1 cellular context compared by ENCODE assay signal in the genomic region with DNA sequence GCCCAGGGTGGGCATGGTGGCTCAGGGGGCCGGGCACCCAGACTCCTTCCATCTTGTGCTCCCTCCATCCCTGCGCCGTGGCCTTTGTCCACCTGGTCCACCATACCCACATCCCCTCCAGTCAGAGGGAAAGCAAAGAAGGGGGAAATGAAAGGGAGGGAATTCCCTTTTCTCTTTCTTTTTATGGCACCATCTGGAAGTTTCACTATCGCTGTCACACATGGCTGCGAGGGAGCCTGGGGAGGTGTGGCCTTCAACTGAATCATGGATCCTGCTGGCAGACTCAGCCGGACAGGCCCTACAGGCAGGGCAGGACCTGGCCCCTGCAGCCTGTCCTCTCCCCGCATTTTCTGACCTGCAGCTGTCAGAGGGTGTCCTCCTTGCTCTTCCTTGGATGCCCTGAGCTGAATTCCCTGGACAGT.
A peak's percentile ranks its signal among the peaks of the same experiment; 100 is the strongest.
TF ChIP-seq lines count a peak whose summit lies in the region.

No MANE protein-coding gene starts in this region.

TF ChIP-seq in GM12878, 131 proteins besides CTCF, POLR2A, EP300 and RAD21 (continued from another document and continues in another):
- TF ChIP-seq, protein P1, sequence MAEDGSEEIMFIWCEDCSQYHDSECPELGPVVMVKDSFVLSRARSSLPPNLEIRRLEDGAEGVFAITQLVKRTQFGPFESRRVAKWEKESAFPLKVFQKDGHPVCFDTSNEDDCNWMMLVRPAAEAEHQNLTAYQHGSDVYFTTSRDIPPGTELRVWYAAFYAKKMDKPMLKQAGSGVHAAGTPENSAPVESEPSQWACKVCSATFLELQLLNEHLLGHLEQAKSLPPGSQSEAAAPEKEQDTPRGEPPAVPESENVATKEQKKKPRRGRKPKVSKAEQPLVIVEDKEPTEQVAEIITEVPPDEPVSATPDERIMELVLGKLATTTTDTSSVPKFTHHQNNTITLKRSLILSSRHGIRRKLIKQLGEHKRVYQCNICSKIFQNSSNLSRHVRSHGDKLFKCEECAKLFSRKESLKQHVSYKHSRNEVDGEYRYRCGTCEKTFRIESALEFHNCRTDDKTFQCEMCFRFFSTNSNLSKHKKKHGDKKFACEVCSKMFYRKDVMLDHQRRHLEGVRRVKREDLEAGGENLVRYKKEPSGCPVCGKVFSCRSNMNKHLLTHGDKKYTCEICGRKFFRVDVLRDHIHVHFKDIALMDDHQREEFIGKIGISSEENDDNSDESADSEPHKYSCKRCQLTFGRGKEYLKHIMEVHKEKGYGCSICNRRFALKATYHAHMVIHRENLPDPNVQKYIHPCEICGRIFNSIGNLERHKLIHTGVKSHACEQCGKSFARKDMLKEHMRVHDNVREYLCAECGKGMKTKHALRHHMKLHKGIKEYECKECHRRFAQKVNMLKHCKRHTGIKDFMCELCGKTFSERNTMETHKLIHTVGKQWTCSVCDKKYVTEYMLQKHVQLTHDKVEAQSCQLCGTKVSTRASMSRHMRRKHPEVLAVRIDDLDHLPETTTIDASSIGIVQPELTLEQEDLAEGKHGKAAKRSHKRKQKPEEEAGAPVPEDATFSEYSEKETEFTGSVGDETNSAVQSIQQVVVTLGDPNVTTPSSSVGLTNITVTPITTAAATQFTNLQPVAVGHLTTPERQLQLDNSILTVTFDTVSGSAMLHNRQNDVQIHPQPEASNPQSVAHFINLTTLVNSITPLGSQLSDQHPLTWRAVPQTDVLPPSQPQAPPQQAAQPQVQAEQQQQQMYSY (CRISPR knock-in tag; IDR thresholded peaks at IDR 0.05), result no peak
- TF ChIP-seq BMI1 (IDR thresholded peaks at IDR 0.05; ENCODE audit: borderline replicate concordance) (peak; percentile 16; the same call in 1 of the 2 replicates), TARDBP (IDR thresholded peaks at IDR 0.05; ENCODE audit: borderline replicate concordance) (no peak), NR2C2 (IDR thresholded peaks at IDR 0.05; ENCODE audit: borderline replicate concordance, control insufficient read depth, insufficient read length, low read depth) (no peak), EZH2 (IDR thresholded peaks at IDR 0.05; ENCODE audit: borderline replicate concordance, control insufficient read depth, low read depth, low read length) (no peak), SMARCA5 (IDR thresholded peaks at IDR 0.05) (0 out of 2 replicates have a peak, but pooled peaks have one; percentile 7), RBBP5 (conservative IDR thresholded peaks at IDR 0.05) (no peak), SMAD1 (IDR thresholded peaks at IDR 0.05; ENCODE audit: low read depth, partially characterized antibody) (no peak), SIX5 (IDR thresholded peaks at IDR 0.05; ENCODE audit: low read depth, low read length, severe bottlenecking) (no peak), HCFC1 (IDR thresholded peaks at IDR 0.05; ENCODE audit: low read length) (no peak), JUND (IDR thresholded peaks at IDR 0.05; ENCODE audit: low read depth, low read length) (no peak), KDM1A (IDR thresholded peaks at IDR 0.05; ENCODE audit: borderline replicate concordance) (no peak), CEBPZ (IDR thresholded peaks at IDR 0.05; ENCODE audit: low read depth, low read length) (no peak), STAT3 (IDR thresholded peaks at IDR 0.05; ENCODE audit: low read depth, low read length) (no peak), MEF2A (IDR thresholded peaks at IDR 0.05; ENCODE audit: insufficient read depth, low read depth, low read length) (peak; percentile 90), PAX8 (IDR thresholded peaks at IDR 0.05) (no peak; the same call in 1 of the 2 replicates), RCOR1 (conservative IDR thresholded peaks at IDR 0.05; ENCODE audit: low read depth, low read length) (no peak), EED (IDR thresholded peaks at IDR 0.05; ENCODE audit: low read depth) (peak; percentile 99), IRF5 (IDR thresholded peaks at IDR 0.05; ENCODE audit: borderline replicate concordance) (no peak), MYC (IDR thresholded peaks at IDR 0.05; ENCODE audit: insufficient read depth, insufficient read length, insufficient replicate concordance, low read length, severe bottlenecking) (no peak), ZBED1 (IDR thresholded peaks at IDR 0.05; ENCODE audit: borderline replicate concordance) (peak; percentile 98), POU2F2 (IDR thresholded peaks at IDR 0.05; ENCODE audit: borderline replicate concordance, low read depth, low read length) (peak; percentile 68; the same call in 1 of the 3 replicates), CEBPB (IDR thresholded peaks at IDR 0.05; ENCODE audit: borderline replicate concordance in 1 of 2, low read depth in 2 of 2, low read length in 2 of 2) (no peak), NR2C1 (IDR thresholded peaks at IDR 0.05) (no peak), MTA3 (IDR thresholded peaks at IDR 0.05; ENCODE audit: borderline replicate concordance, low read length) (peak; percentile 82; the same call in 1 of the 2 replicates), BHLHE40 (IDR thresholded peaks at IDR 0.05; ENCODE audit: borderline replicate concordance in 1 of 2, low read depth in 2 of 2, low read length in 1 of 2) (peak; percentile 48 to 56; a peak in 2 of 4 replicates), NFIC (IDR thresholded peaks at IDR 0.05; ENCODE audit: low read depth, low read length) (peak; percentile 91; the same call in 1 of the 2 replicates), GATAD2B (conservative IDR thresholded peaks at IDR 0.05; ENCODE audit: low read depth) (peak; percentile 80), ZZZ3 (IDR thresholded peaks at IDR 0.05; ENCODE audit: control insufficient read depth, insufficient read length, low read depth) (no peak), CBX3 (IDR thresholded peaks at IDR 0.05; ENCODE audit: borderline replicate concordance, low read depth) (no peak), NFYA (IDR thresholded peaks at IDR 0.05; ENCODE audit: borderline replicate concordance, low read depth, low read length) (no peak), MXI1 (IDR thresholded peaks at IDR 0.05; ENCODE audit: low read depth, low read length) (0 out of 2 replicates have a peak, but pooled peaks have one; percentile 40), CBX5 (IDR thresholded peaks at IDR 0.05; ENCODE audit: low read depth) (no peak), BACH1 (IDR thresholded peaks at IDR 0.05; ENCODE audit: borderline replicate concordance) (peak; percentile 46; the same call in 1 of the 2 replicates), SMAD5 (IDR thresholded peaks at IDR 0.05; ENCODE audit: low read depth) (no peak), MLLT1 (IDR thresholded peaks at IDR 0.05) (no peak), WRNIP1 (IDR thresholded peaks at IDR 0.05; ENCODE audit: borderline replicate concordance, low read depth, low read length) (no peak), TCF3 (IDR thresholded peaks at IDR 0.05; ENCODE audit: borderline replicate concordance, insufficient read depth, low read depth, low read length) (peak; percentile 97), PML (IDR thresholded peaks at IDR 0.05; ENCODE audit: low read length) (no peak), MTA2 (IDR thresholded peaks at IDR 0.05; ENCODE audit: low read depth) (peak; percentile 66), HDAC6 (IDR thresholded peaks at IDR 0.05; ENCODE audit: unreplicated experiment) (no peak), SREBF1 (IDR thresholded peaks at IDR 0.05; ENCODE audit: low read length) (no peak), ETV6 (conservative IDR thresholded peaks at IDR 0.05 in 1 of 2, IDR thresholded peaks at IDR 0.05 in 1 of 2; ENCODE audit: borderline replicate concordance in 1 of 2, low read depth in 1 of 2) (peak in 1 of 2 experiments; percentile 82; a peak in 2 of 4 replicates), STAT1 (conservative IDR thresholded peaks at IDR 0.05) (no peak)
- TF ChIP-seq, protein P2, sequence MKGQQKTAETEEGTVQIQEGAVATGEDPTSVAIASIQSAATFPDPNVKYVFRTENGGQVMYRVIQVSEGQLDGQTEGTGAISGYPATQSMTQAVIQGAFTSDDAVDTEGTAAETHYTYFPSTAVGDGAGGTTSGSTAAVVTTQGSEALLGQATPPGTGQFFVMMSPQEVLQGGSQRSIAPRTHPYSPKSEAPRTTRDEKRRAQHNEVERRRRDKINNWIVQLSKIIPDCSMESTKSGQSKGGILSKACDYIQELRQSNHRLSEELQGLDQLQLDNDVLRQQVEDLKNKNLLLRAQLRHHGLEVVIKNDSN (IDR thresholded peaks at IDR 0.05; ENCODE audit: borderline replicate concordance, extremely low read length, insufficient read depth, low read depth, low read length), result no peak
- TF ChIP-seq, protein P3, sequence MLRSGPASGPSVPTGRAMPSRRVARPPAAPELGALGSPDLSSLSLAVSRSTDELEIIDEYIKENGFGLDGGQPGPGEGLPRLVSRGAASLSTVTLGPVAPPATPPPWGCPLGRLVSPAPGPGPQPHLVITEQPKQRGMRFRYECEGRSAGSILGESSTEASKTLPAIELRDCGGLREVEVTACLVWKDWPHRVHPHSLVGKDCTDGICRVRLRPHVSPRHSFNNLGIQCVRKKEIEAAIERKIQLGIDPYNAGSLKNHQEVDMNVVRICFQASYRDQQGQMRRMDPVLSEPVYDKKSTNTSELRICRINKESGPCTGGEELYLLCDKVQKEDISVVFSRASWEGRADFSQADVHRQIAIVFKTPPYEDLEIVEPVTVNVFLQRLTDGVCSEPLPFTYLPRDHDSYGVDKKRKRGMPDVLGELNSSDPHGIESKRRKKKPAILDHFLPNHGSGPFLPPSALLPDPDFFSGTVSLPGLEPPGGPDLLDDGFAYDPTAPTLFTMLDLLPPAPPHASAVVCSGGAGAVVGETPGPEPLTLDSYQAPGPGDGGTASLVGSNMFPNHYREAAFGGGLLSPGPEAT (IDR thresholded peaks at IDR 0.05; ENCODE audit: low read depth), result peak; percentile 91
- TF ChIP-seq, protein P4, sequence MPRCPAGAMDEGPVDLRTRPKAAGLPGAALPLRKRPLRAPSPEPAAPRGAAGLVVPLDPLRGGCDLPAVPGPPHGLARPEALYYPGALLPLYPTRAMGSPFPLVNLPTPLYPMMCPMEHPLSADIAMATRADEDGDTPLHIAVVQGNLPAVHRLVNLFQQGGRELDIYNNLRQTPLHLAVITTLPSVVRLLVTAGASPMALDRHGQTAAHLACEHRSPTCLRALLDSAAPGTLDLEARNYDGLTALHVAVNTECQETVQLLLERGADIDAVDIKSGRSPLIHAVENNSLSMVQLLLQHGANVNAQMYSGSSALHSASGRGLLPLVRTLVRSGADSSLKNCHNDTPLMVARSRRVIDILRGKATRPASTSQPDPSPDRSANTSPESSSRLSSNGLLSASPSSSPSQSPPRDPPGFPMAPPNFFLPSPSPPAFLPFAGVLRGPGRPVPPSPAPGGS (IDR thresholded peaks at IDR 0.05; ENCODE audit: borderline replicate concordance, insufficient read depth, low read depth, low read length, poor library complexity, severe bottlenecking), result peak; percentile 61
- TF ChIP-seq, protein P5, sequence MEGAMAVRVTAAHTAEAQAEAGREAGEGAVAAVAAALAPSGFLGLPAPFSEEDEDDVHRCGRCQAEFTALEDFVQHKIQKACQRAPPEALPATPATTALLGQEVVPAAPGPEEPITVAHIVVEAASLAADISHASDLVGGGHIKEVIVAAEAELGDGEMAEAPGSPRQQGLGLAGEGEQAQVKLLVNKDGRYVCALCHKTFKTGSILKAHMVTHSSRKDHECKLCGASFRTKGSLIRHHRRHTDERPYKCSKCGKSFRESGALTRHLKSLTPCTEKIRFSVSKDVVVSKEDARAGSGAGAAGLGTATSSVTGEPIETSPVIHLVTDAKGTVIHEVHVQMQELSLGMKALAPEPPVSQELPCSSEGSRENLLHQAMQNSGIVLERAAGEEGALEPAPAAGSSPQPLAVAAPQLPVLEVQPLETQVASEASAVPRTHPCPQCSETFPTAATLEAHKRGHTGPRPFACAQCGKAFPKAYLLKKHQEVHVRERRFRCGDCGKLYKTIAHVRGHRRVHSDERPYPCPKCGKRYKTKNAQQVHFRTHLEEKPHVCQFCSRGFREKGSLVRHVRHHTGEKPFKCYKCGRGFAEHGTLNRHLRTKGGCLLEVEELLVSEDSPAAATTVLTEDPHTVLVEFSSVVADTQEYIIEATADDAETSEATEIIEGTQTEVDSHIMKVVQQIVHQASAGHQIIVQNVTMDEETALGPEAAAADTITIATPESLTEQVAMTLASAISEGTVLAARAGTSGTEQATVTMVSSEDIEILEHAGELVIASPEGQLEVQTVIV (IDR thresholded peaks at IDR 0.05; ENCODE audit: borderline replicate concordance, partially characterized antibody), result no peak
